ENCODE assay signal across 20 cellular contexts in the genomic region with DNA sequence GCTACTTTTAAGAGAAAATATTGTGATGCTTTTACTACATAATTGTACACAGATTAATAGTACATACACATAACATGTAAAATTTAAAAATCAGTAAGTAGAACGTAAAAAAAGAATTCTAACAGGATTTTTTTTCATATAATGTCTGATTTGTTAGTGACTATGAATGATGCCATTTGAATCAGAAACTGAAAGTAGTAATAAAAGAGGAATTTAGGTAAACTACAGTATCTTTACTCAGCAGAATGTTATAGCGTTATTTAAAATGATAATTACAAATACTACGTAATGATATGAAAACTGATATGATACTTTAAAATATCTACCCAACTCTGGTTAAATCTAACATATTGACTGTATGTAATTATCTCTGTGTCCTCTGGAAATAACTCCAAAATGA.
A peak's percentile ranks its signal among the peaks of the same experiment; 100 is the strongest.
DNase-seq lines count a peak whose midpoint lies in the region; ATAC-seq and TF ChIP-seq lines count a peak whose summit lies in the region.
"Had no signal": no experiment of that assay in that cellular context is flagged by ENCODE, and none has a peak within 500 bp of the region (broad histone marks: within the 10 kb centered on the region; RNA-seq: fewer than 3 reads in every experiment).

No MANE protein-coding gene starts in this region.

- H3K4me1 ChIP-seq in KMS-11 (ENCODE audit: low read depth, poor library complexity, severe bottlenecking) = peaks cover 11% of the 10 kb centered on the region

- no peaks in the 10 kb centered on the region for H4K20me1 ChIP-seq in KMS-11 (ENCODE audit: insufficient read depth)

- H3K79me2 ChIP-seq in KMS-11 (ENCODE audit: insufficient read depth, low read depth) = no peaks in the 10 kb centered on the region

- no peak for ATAC-seq in activated T-cell treated with anti-CD3 and anti-CD28 coated beads, Interleukin-2, amount 50 U/mL, for 72 hours (replicated peaks in 1 of 2)
- no peak for ATAC-seq in central memory CD8-positive, alpha-beta T cell (replicated peaks; ENCODE audit: extremely low read depth, poor library complexity, severe bottlenecking)
- no peak for ATAC-seq in natural killer cell treated with Interleukin-12 subunit alpha and Interleukin-12 subunit beta and Interleukin-15 and Interleukin-18, amount 100 ng/mL, for 72 hours
- ATAC-seq in HG02870 (IDR thresholded peaks at IDR 0.05; ENCODE audit: unreplicated experiment) (no peak), GM18502 (IDR thresholded peaks at IDR 0.05; ENCODE audit: poor library complexity, unreplicated experiment) (no peak)
- ATAC-seq: stimulated activated naive CD8-positive, alpha-beta T cell treated with anti-CD3 and anti-CD28 coated beads, Interleukin-15, amount 100 ng/mL, for 72 hours had no signal

- no peak for TF ChIP-seq CTCF in KMS-11 (conservative IDR thresholded peaks at IDR 0.05; ENCODE audit: low read depth, low read length)

- no peaks in the 10 kb centered on the region for H3K36me3 ChIP-seq in KMS-11 (ENCODE audit: insufficient read depth)
- H3K36me3 ChIP-seq: brain microvascular endothelial cell, ovary, upper lobe of left lung had no signal

- H3K27ac Mint-ChIP-seq in activated T-cell treated with anti-CD3 and anti-CD28 coated beads, Interleukin-2, amount 50 U/mL, for 72 hours = peak overlapping the region; percentile 63
- H3K27ac Mint-ChIP-seq in central memory CD8-positive, alpha-beta T cell (ENCODE audit: low read depth) = peak overlapping the region; percentile 38
- H3K27ac Mint-ChIP-seq in natural killer cell treated with Interleukin-12 subunit alpha and Interleukin-12 subunit beta and Interleukin-15 and Interleukin-18, amount 100 ng/mL, for 72 hours = peak overlapping the region; percentile 25 to 84
- H3K27ac Mint-ChIP-seq: CD4-positive, alpha-beta T cell; stimulated activated naive CD8-positive, alpha-beta T cell treated with anti-CD3 and anti-CD28 coated beads, Interleukin-15, amount 100 ng/mL, for 72 hours had no signal

- H3K9ac ChIP-seq in KMS-11 = no peak overlapping the region

- peak overlapping the region; percentile 41 for H3K4me3 ChIP-seq in KMS-11 (IDR thresholded peaks at IDR 0.05; ENCODE audit: insufficient read depth, low read depth, low read length)
- H3K4me3 ChIP-seq: ovary, upper lobe of left lung had no signal

- H3K36me3 Mint-ChIP-seq in activated T-cell treated with anti-CD3 and anti-CD28 coated beads, Interleukin-2, amount 50 U/mL, for 72 hours (ENCODE audit: insufficient read depth in 2 of 2) = peaks cover 2 to 5% of the 10 kb centered on the region in 2 donors
- H3K36me3 Mint-ChIP-seq in central memory CD8-positive, alpha-beta T cell (ENCODE audit: insufficient read depth) = peaks cover 10% of the 10 kb centered on the region
- H3K36me3 Mint-ChIP-seq in natural killer cell treated with Interleukin-12 subunit alpha and Interleukin-12 subunit beta and Interleukin-15 and Interleukin-18, amount 100 ng/mL, for 72 hours = peaks cover 12% of the 10 kb centered on the region

- H3K4me2 ChIP-seq in KMS-11 = peak overlapping the region; percentile 5; the same call in 1 of the 2 replicates

- H3K27me3 ChIP-seq in KMS-11 (ENCODE audit: insufficient read depth, low read depth) = no peaks in the 10 kb centered on the region
- H3K27me3 ChIP-seq: brain microvascular endothelial cell, ovary, upper lobe of left lung had no signal

- H3K4me3 Mint-ChIP-seq in activated T-cell treated with anti-CD3 and anti-CD28 coated beads, Interleukin-2, amount 50 U/mL, for 72 hours = no peak overlapping the region
- H3K4me3 Mint-ChIP-seq in central memory CD8-positive, alpha-beta T cell = no peak overlapping the region
- H3K4me3 Mint-ChIP-seq in natural killer cell treated with Interleukin-12 subunit alpha and Interleukin-12 subunit beta and Interleukin-15 and Interleukin-18, amount 100 ng/mL, for 72 hours = peak overlapping the region; percentile 47
- H3K4me3 Mint-ChIP-seq: CD4-positive, alpha-beta T cell; stimulated activated naive CD8-positive, alpha-beta T cell treated with anti-CD3 and anti-CD28 coated beads, Interleukin-15, amount 100 ng/mL, for 72 hours had no signal

- no peak overlapping the region for H3K27ac ChIP-seq in KMS-11
- H3K27ac ChIP-seq: brain microvascular endothelial cell, ovary, RWPE1, upper lobe of left lung had no signal

- no peak overlapping the region for H2AFZ ChIP-seq in KMS-11 (ENCODE audit: low read depth)

- H3K27me3 Mint-ChIP-seq in activated T-cell treated with anti-CD3 and anti-CD28 coated beads, Interleukin-2, amount 50 U/mL, for 72 hours (ENCODE audit: low read depth) = no peaks in the 10 kb centered on the region
- no peaks in the 10 kb centered on the region for H3K27me3 Mint-ChIP-seq in central memory CD8-positive, alpha-beta T cell
- no peaks in the 10 kb centered on the region for H3K27me3 Mint-ChIP-seq in natural killer cell treated with Interleukin-12 subunit alpha and Interleukin-12 subunit beta and Interleukin-15 and Interleukin-18, amount 100 ng/mL, for 72 hours
- H3K27me3 Mint-ChIP-seq: CD4-positive, alpha-beta T cell; stimulated activated naive CD8-positive, alpha-beta T cell treated with anti-CD3 and anti-CD28 coated beads, Interleukin-15, amount 100 ng/mL, for 72 hours had no signal

- H3K9me3 Mint-ChIP-seq in activated T-cell treated with anti-CD3 and anti-CD28 coated beads, Interleukin-2, amount 50 U/mL, for 72 hours = peaks cover 2% of the 10 kb centered on the region in 2 donors
- H3K9me3 Mint-ChIP-seq in central memory CD8-positive, alpha-beta T cell = no peaks in the 10 kb centered on the region
- peaks cover 2% of the 10 kb centered on the region for H3K9me3 Mint-ChIP-seq in natural killer cell treated with Interleukin-12 subunit alpha and Interleukin-12 subunit beta and Interleukin-15 and Interleukin-18, amount 100 ng/mL, for 72 hours
- H3K9me3 Mint-ChIP-seq: CD4-positive, alpha-beta T cell; stimulated activated naive CD8-positive, alpha-beta T cell treated with anti-CD3 and anti-CD28 coated beads, Interleukin-15, amount 100 ng/mL, for 72 hours had no signal

- H3K4me1 Mint-ChIP-seq in activated T-cell treated with anti-CD3 and anti-CD28 coated beads, Interleukin-2, amount 50 U/mL, for 72 hours (ENCODE audit: low read depth) = peaks cover 7% of the 10 kb centered on the region
- H3K4me1 Mint-ChIP-seq in central memory CD8-positive, alpha-beta T cell = peaks cover 27% of the 10 kb centered on the region
- peaks cover 13 to 23% of the 10 kb centered on the region in 2 donors for H3K4me1 Mint-ChIP-seq in natural killer cell treated with Interleukin-12 subunit alpha and Interleukin-12 subunit beta and Interleukin-15 and Interleukin-18, amount 100 ng/mL, for 72 hours (ENCODE audit: low read depth in 2 of 2)

- DNase-seq in activated T-cell treated with anti-CD3 and anti-CD28 coated beads, Interleukin-2, amount 50 U/mL, for 72 hours = no peak
- DNase-seq in activated T-cell treated with anti-CD3 and anti-CD28 coated beads, Interleukin-2, amount 50 U/mL, for 1 hour = no peak
- DNase-seq in central memory CD8-positive, alpha-beta T cell (ENCODE audit: low spot score in 2 of 2) = no peak
- no peak for DNase-seq in natural killer cell treated with Interleukin-12 subunit alpha and Interleukin-12 subunit beta and Interleukin-15 and Interleukin-18, amount 100 ng/mL, for 72 hours (ENCODE audit: low spot score)
- no peak for DNase-seq in activated CD8-positive, alpha-beta memory T cell treated with anti-CD3 and anti-CD28 coated beads, Interleukin-2, amount 50 U/mL, for 4 hours
- DNase-seq: activated CD4-positive, alpha-beta T cell treated with anti-CD3 and anti-CD28 coated beads, Interleukin-2, amount 50 U/mL, for 1 hour; activated naive CD4-positive, alpha-beta T cell treated with anti-CD3 and anti-CD28 coated beads, Interleukin-2, amount 50 U/mL, for 16 hours; brain microvascular endothelial cell; CD4-positive, alpha-beta T cell; dermis blood vessel endothelial cell; erythroblast; NCI-H226; ovary; stimulated activated CD4-positive, alpha-beta T cell treated with anti-CD3 and anti-CD28 coated beads, Interleukin-1b, Interleukin-23, amount 100 ng/mL, for 48 hours; stimulated activated naive CD8-positive, alpha-beta T cell treated with anti-CD3 and anti-CD28 coated beads, Interleukin-15, amount 100 ng/mL, for 72 hours; upper lobe of left lung had no signal
